ENCODE assay signal across 13 cellular contexts in the genomic region with DNA sequence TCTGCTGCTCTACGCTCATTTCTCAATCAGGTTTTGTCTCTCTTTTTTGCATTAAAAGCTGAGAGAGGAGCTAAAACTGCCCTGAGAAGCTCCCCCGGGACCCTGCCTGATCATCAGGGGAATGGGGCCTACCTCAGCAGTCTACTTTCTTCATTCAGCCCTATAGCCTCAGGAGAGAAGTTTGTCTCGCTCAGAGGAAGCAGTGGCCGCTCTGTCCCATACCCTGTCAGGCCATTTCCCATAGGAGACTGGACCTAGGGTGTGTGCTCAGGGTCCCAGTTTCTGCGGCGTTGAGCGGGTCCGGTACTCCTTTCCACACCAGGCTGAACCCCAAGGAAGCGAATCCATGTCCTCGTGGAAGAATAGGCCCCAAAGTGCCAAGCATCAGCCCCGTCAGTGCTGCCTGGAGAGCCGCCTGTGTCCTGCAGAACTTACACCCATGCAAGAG. TPM values are rescaled to one million over a fixed set of nuclear protein-coding genes. Genes with fewer than 3 reads are reported as not detected.
A peak's percentile ranks its signal among the peaks of the same experiment; 100 is the strongest.
DNase-seq lines count a peak whose midpoint lies in the region; ATAC-seq, FAIRE-seq and TF ChIP-seq lines count a peak whose summit lies in the region.
"Had no signal": no experiment of that assay in that cellular context is flagged by ENCODE, and none has a peak within 500 bp of the region (broad histone marks: within the 10 kb centered on the region; RNA-seq: fewer than 3 reads in every experiment).

No MANE protein-coding gene starts in this region.

- peak overlapping the region in 9 of 11 experiments; percentile 35 to 96 (median 89); a peak in 17 of 22 replicates for H3K27ac ChIP-seq in BLaER1 treated with 17β-estradiol and CSF1 and Interleukin-3, amounts not matched to agents 10 nM and 100 nM
- H3K27ac ChIP-seq: testis had no signal

- peaks cover 0 to 29% (median 10%) of the 10 kb centered on the region in 11 experiments; a peak in 13 of 22 replicates for H3K9me3 ChIP-seq in BLaER1 treated with 17β-estradiol and CSF1 and Interleukin-3, amounts not matched to agents 10 nM and 100 nM (replicated peaks in 1 of 11)
- H3K9me3 ChIP-seq: testis had no signal

- H3K4me1 ChIP-seq in BLaER1 treated with 17β-estradiol and CSF1 and Interleukin-3, amounts not matched to agents 10 nM and 100 nM: peaks cover 44 to 81% (median 77%) of the 10 kb centered on the region in 10 experiments
- H3K4me1 ChIP-seq: testis had no signal

- H3K4me3 ChIP-seq in BLaER1 treated with 17β-estradiol and CSF1 and Interleukin-3, amounts not matched to agents 10 nM and 100 nM: peak overlapping the region in 8 of 10 experiments; percentile 22 to 68 (median 38); a peak in 10 of 20 replicates
- H3K4me3 ChIP-seq: testis had no signal

- H3K27me3 ChIP-seq in BLaER1 treated with 17β-estradiol and CSF1 and Interleukin-3, amounts not matched to agents 10 nM and 100 nM: no peaks in the 10 kb centered on the region
- H3K27me3 ChIP-seq: testis had no signal

- peak overlapping the region; percentile 47 to 95 (median 93) for H3K4me2 ChIP-seq in BLaER1 treated with 17β-estradiol and CSF1 and Interleukin-3, amounts not matched to agents 10 nM and 100 nM

- H3K27ac Mint-ChIP-seq in IgD-negative memory B cell: peak overlapping the region; percentile 91 to 97 (median 94)
- H3K27ac Mint-ChIP-seq: activated CD4-positive, alpha-beta T cell treated with anti-CD3 and anti-CD28 coated beads for 36 hours; activated naive CD8-positive, alpha-beta T cell treated with anti-CD3 and anti-CD28 coated beads, Interleukin-2, amount 10 ng/mL, durations not matched to agents 7 days and 5 days; dendritic cell treated with granulocyte-macrophage colony-stimulating factor and Interleukin-4, amounts not matched to agents 40 ng/mL and 50 ng/mL, for 4 days had no signal

- ATAC-seq in GM19023 (IDR thresholded peaks at IDR 0.05; ENCODE audit: unreplicated experiment): peak; percentile 53
- peak; percentile 50 for ATAC-seq in HG02642 (IDR thresholded peaks at IDR 0.05; ENCODE audit: poor library complexity, unreplicated experiment)
- ATAC-seq: activated CD4-positive, alpha-beta T cell treated with anti-CD3 and anti-CD28 coated beads for 36 hours had no signal

- no peaks in the 10 kb centered on the region for H4K20me1 ChIP-seq in BLaER1 treated with 17β-estradiol and CSF1 and Interleukin-3, amounts not matched to agents 10 nM and 100 nM

- peak overlapping the region; percentile 67 to 96 (median 86) for H3K4me3 Mint-ChIP-seq in IgD-negative memory B cell
- H3K4me3 Mint-ChIP-seq: activated CD4-positive, alpha-beta T cell treated with anti-CD3 and anti-CD28 coated beads for 36 hours; activated naive CD8-positive, alpha-beta T cell treated with anti-CD3 and anti-CD28 coated beads, Interleukin-2, amount 10 ng/mL, durations not matched to agents 7 days and 5 days; dendritic cell treated with granulocyte-macrophage colony-stimulating factor and Interleukin-4, amounts not matched to agents 40 ng/mL and 50 ng/mL, for 4 days had no signal

- H3K9me3 Mint-ChIP-seq in IgD-negative memory B cell: no peaks in the 10 kb centered on the region
- H3K9me3 Mint-ChIP-seq: activated naive CD8-positive, alpha-beta T cell treated with anti-CD3 and anti-CD28 coated beads, Interleukin-2, amount 10 ng/mL, durations not matched to agents 7 days and 5 days; dendritic cell treated with granulocyte-macrophage colony-stimulating factor and Interleukin-4, amounts not matched to agents 40 ng/mL and 50 ng/mL, for 4 days had no signal

- H3K27me3 Mint-ChIP-seq in IgD-negative memory B cell: no peaks in the 10 kb centered on the region

- TF ChIP-seq CTCF in D721Med (IDR thresholded peaks at IDR 0.05; ENCODE audit: insufficient read depth, missing control alignments): no peak

- no peaks in the 10 kb centered on the region for H3K36me3 Mint-ChIP-seq in IgD-negative memory B cell
- H3K36me3 Mint-ChIP-seq: activated naive CD8-positive, alpha-beta T cell treated with anti-CD3 and anti-CD28 coated beads, Interleukin-2, amount 10 ng/mL, durations not matched to agents 7 days and 5 days had no signal

- DNase-seq in D721Med (ENCODE audit: insufficient read length, low spot score): no peak
- no peak for DNase-seq in NCI-H1092 treated with DMSO at 0.1 percent for 48 hours (lab: John Stamatoyannopoulos, UW)
- DNase-seq in globus pallidus (ENCODE audit: low spot score): no peak
- DNase-seq in activated CD4-positive, alpha-beta T cell treated with anti-CD3 and anti-CD28 coated beads for 1 hour: no peak
- DNase-seq: activated CD4-positive, alpha-beta T cell treated with anti-CD3 and anti-CD28 coated beads for 36 hours; activated naive CD8-positive, alpha-beta T cell treated with anti-CD3 and anti-CD28 coated beads, Interleukin-2, amount 10 ng/mL, durations not matched to agents 7 days and 5 days; NCI-H226; testis had no signal

- H3K36me3 ChIP-seq in BLaER1 treated with 17β-estradiol and CSF1 and Interleukin-3, amounts not matched to agents 10 nM and 100 nM: peaks cover 0 to 6% (median 0%) of the 10 kb centered on the region in 11 experiments; a peak in 5 of 22 replicates

- H3K9ac ChIP-seq in BLaER1 treated with 17β-estradiol and CSF1 and Interleukin-3, amounts not matched to agents 10 nM and 100 nM: peak overlapping the region in 9 of 11 experiments; percentile 49 to 92 (median 79); a peak in 17 of 22 replicates

- H3K4me1 Mint-ChIP-seq in IgD-negative memory B cell: peaks cover 41 to 52% (median 50%) of the 10 kb centered on the region in 3 donors

- no peak for FAIRE-seq in D721Med (lab: Jason Lieb, UNC)

RNA-seq across cellular contexts. Expression of a gene that starts 21.7 kb away (rescaled TPM):
- not detected for polyA plus RNA-seq in IgD-negative memory B cell

RNA-seq across cellular contexts. Expression of a gene that starts 21.8 kb away (rescaled TPM):
- 580 TPM for polyA plus RNA-seq in IgD-negative memory B cell
